31 cellular contexts compared by ENCODE assay signal in the genomic region with DNA sequence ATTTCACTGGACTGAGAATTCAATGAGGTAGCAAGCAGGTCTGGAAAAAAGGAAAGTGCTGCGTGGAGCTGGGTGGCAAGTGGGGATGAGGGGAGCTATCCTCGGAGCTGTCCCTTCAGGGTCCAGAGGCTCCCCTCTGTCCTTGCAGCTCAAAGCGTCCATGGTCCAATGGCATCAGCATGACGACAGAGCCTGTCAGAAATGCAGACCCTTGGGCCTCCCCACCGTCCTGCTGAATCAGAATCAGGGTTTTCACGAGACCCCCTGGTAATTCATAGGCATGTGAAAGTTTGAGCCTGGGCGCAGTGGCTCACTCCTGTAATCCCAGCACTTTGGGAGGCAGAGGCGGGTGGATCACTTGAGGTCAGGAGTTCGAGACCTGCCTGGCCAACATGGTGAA.
"Had no signal": no experiment of that assay in that cellular context is flagged by ENCODE, and none has a peak within 500 bp of the region (broad histone marks: within the 10 kb centered on the region; RNA-seq: fewer than 3 reads in every experiment).

No MANE protein-coding gene starts in this region.

- H3K36me3 ChIP-seq: breast epithelium had no signal

- DNase-seq: activated B cell treated with CpG ODN at 0.5 μM for 24 hours; activated CD4-positive, alpha-beta memory T cell treated with anti-CD3 and anti-CD28 coated beads for 36 hours; activated CD4-positive, alpha-beta T cell treated with anti-CD3 and anti-CD28 coated beads for 4 hours; activated CD4-positive, alpha-beta T cell treated with anti-CD3 and anti-CD28 coated beads, Interleukin-2, amount 10 ng/mL, durations not matched to agents 24 days and 14 days; activated CD4-positive, alpha-beta T cell treated with anti-CD3 and anti-CD28 coated beads, Interleukin-2, amount 50 U/mL, for 1 hour; activated CD4-positive, alpha-beta T cell treated with anti-CD3 and anti-CD28 coated beads, Interleukin-2, amount 50 U/mL, for 4 hours; activated CD4-positive, CD25-positive, alpha-beta regulatory T cell treated with anti-CD3 and anti-CD28 coated beads, Interleukin-2, amount 50 U/mL, for 72 hours; activated CD8-positive, alpha-beta memory T cell treated with anti-CD3 and anti-CD28 coated beads, Interleukin-2, amount 50 U/mL, for 4 hours; activated CD8-positive, alpha-beta T cell treated with anti-CD3 and anti-CD28 coated beads for 36 hours; activated effector memory CD4-positive, alpha-beta T cell treated with anti-CD3 and anti-CD28 coated beads, Interleukin-2, amount 50 U/mL, for 16 hours; activated gamma-delta T cell treated with Interleukin-2 at 50 U/mL for 16 hours; activated naive CD4-positive, alpha-beta T cell; activated naive CD4-positive, alpha-beta T cell treated with anti-CD3 and anti-CD28 coated beads for 36 hours; activated naive CD4-positive, alpha-beta T cell treated with anti-CD3 and anti-CD28 coated beads, Interleukin-2, amount 50 U/mL, for 16 hours; activated naive CD8-positive, alpha-beta T cell treated with anti-CD3 and anti-CD28 coated beads for 36 hours; activated T-cell treated with anti-CD3 and anti-CD28 coated beads for 4 hours; activated T-cell treated with anti-CD3 and anti-CD28 coated beads, Interleukin-2, amount 50 U/mL, for 1 hour; activated T-cell treated with anti-CD3 and anti-CD28 coated beads, Interleukin-2, amount 50 U/mL, for 4 hours; activated T-cell treated with anti-CD3 and anti-CD28 coated beads, Interleukin-2, amount 50 U/mL, for 72 hours; adrenal gland; amniotic stem cell; body of pancreas; brain microvascular endothelial cell; central memory CD4-positive, alpha-beta T cell; T-helper 1 cell; T-helper 2 cell; T-helper 9 cell had no signal

- H3K27me3 ChIP-seq: adrenal gland, body of pancreas, brain microvascular endothelial cell, breast epithelium had no signal

- H3K9me3 ChIP-seq: adrenal gland, body of pancreas, breast epithelium had no signal

- H3K27ac ChIP-seq: adrenal gland, body of pancreas, brain microvascular endothelial cell, breast epithelium, VCaP had no signal

- H3K4me1 ChIP-seq: breast epithelium had no signal

- ATAC-seq: activated CD8-positive, alpha-beta T cell treated with anti-CD3 and anti-CD28 coated beads for 36 hours; activated naive CD4-positive, alpha-beta T cell treated with anti-CD3 and anti-CD28 coated beads, Interleukin-2, amount 50 U/mL, for 72 hours; activated T-cell treated with anti-CD3 and anti-CD28 coated beads, Interleukin-2, amount 50 U/mL, for 4 hours; activated T-cell treated with anti-CD3 and anti-CD28 coated beads, Interleukin-2, amount 50 U/mL, for 72 hours; activated T-helper 17 cell treated with anti-CD3 and anti-CD28 coated beads, Interleukin-2, amount 50 U/mL, for 72 hours had no signal

- H3K4me3 ChIP-seq: adrenal gland, body of pancreas, breast epithelium had no signal
